ENCODE assay signal across 1 cellular context in the genomic region with DNA sequence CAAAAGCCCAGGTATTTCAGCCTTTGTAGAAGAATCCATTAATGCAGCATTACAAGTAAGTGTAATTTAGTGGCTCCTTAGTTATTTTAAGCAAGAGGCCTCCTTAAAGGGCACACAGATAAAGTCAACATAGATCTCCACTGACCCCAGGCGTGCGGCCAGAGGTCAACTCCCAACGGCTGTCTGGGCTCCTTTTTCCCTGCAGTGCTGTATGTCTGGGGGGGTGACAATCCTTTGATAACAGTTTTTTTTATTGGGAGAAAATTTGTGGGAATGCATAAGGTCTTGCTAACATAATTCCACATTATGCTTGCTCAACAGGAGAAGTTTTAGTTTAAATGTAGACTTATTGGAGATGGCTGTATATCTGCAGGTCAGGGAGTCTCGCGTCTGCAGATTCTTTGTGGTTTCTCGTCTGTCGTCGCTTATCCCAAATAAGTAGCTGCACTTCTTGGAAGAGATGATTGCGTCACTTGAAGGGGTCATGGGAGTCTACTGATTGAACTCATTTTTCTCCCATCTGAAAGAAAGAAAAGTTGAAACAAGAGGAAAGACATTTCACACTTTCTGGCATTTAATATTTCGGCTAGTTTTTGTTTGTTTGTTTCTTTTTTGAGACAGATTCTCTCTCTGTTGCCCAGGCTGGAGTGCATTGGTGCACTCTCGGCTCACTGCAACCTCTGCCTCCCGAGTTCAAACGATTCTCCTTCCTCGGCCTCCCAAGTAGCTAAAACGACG.
TF ChIP-seq lines count a peak whose summit lies in the region.

No MANE protein-coding gene starts in this region.

TF ChIP-seq in WTC11, 78 proteins besides CTCF, POLR2A, EP300 and RAD21 (continued from another document):
- no peak for TF ChIP-seq MYBL2 (CRISPR knock-in tag; IDR thresholded peaks at IDR 0.05)
- no peak for TF ChIP-seq PREB (CRISPR knock-in tag; IDR thresholded peaks at IDR 0.05; ENCODE audit: borderline replicate concordance)
- no peak for TF ChIP-seq OVOL2 (CRISPR knock-in tag; IDR thresholded peaks at IDR 0.05; ENCODE audit: borderline replicate concordance)
